In genomic region chr14:27199272-27199671, GRCh38 we compare ENCODE assay signal across 34 cellular contexts.
"Had no signal": no experiment of that assay in that cellular context is flagged by ENCODE, and none has a peak within 500 bp of the region (broad histone marks: within the 10 kb centered on the region; RNA-seq: fewer than 3 reads in every experiment).

No MANE protein-coding gene starts in this region.

- H3K4me3 ChIP-seq: MG63 had no signal

- H3K27me3 ChIP-seq: MG63 had no signal

- H3K36me3 ChIP-seq: MG63 had no signal

- DNase-seq: Karpas-422, Kasumi-1, MG63, MM.1S, MV-4-11, NCI-H1048, NCI-H1092, NCI-H1092 treated with DMSO at 0.1 percent for 48 hours, NCI-H1105, NCI-H1105 treated with DMSO at 0.1 percent for 48 hours, NCI-H1417, NCI-H1417 treated with DMSO at 0.1 percent for 48 hours, NCI-H1436, NCI-H1436 treated with DMSO at 0.1 percent for 48 hours, NCI-H146, NCI-H1694, NCI-H1694 treated with DMSO at 0.1 percent for 48 hours, NCI-H187, NCI-H187 treated with DMSO at 0.1 percent for 48 hours, NCI-H1930, NCI-H2029, NCI-H2029 treated with DMSO at 0.1 percent for 48 hours, NCI-H2081, NCI-H2081 treated with DMSO at 0.1 percent for 48 hours, NCI-H2107, NCI-H2171, NCI-H2171 treated with DMSO at 0.1 percent for 48 hours, NCI-H2227 treated with DMSO at 0.1 percent for 48 hours, NCI-H226, NCI-H345, NCI-H446, NCI-H446 treated with DMSO at 0.1 percent for 48 hours, NCI-H510A, NCI-H510A treated with DMSO at 0.1 percent for 48 hours had no signal

- H3K9me3 ChIP-seq: MG63 had no signal
